Comparison of ENCODE assay signal across 14 cellular contexts in the genomic region with DNA sequence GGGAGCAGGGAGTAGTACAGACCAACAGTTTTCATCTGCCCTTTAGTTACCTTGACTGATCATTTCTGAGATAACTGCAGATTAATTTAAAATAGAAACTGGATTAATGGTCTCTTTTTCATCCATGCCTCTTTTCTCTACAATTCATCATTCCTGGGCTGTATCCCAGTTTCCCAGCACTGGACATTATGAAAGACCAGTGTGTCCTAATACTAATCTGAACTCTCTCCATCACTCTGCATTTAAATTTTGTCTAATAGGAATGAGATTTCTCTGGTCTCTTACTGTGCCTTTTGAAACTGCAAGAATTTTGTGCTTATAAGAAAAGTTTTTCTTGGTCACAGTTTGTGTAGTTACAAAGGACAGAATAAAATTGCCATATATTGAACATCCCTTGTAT. TPM values are rescaled to one million over a fixed set of nuclear protein-coding genes. Genes with fewer than 3 reads are reported as not detected.
DNase-seq lines count a peak whose midpoint lies in the region; ATAC-seq and TF ChIP-seq lines count a peak whose summit lies in the region.
"Had no signal": no experiment of that assay in that cellular context is flagged by ENCODE, and none has a peak within 500 bp of the region (broad histone marks: within the 10 kb centered on the region; RNA-seq: fewer than 3 reads in every experiment).

No MANE protein-coding gene starts in this region.

- TF ChIP-seq CTCF in MCF 10A (IDR thresholded peaks at IDR 0.05; ENCODE audit: unreplicated experiment), result no peak
- no peak for TF ChIP-seq CTCF in breast epithelium (IDR thresholded peaks at IDR 0.05)
- no peak for TF ChIP-seq CTCF in omental fat pad (IDR thresholded peaks at IDR 0.05)
- TF ChIP-seq CTCF in type B pancreatic cell (conservative IDR thresholded peaks at IDR 0.05), result no peak
- no peak for TF ChIP-seq CTCF in dorsolateral prefrontal cortex (IDR thresholded peaks at IDR 0.05 in 54 of 56, conservative IDR thresholded peaks at IDR 0.05 in 2 of 56; ENCODE audit: low read depth in 1 of 56, partially characterized antibody in 56 of 56)

- BruUV-seq in MCF 10A (replicated peaks; lab: Mats Ljungman, UMichigan), result no TSS peak

- H3K36me3 ChIP-seq in breast epithelium (no peaks in the 10 kb centered on the region), adipocyte (ENCODE audit: control insufficient read depth, insufficient read depth, low read length, severe bottlenecking) (peaks cover 7% of the 10 kb centered on the region)

- H3K9me3 Mint-ChIP-seq in MCF 10A (ENCODE audit: unreplicated experiment) (no peaks in the 10 kb centered on the region), type B pancreatic cell (peaks cover 8% of the 10 kb centered on the region)
- H3K9me3 Mint-ChIP-seq: CD4-positive, CD25-positive, alpha-beta regulatory T cell had no signal

- H3K36me3 Mint-ChIP-seq in MCF 10A (ENCODE audit: insufficient read depth, unreplicated experiment), result peaks cover 10% of the 10 kb centered on the region
- H3K36me3 Mint-ChIP-seq in type B pancreatic cell, result peaks cover 31% of the 10 kb centered on the region

- no peak for DNase-seq in MCF 10A (ENCODE audit: unreplicated experiment)
- DNase-seq in breast epithelium (ENCODE audit: low spot score in 2 of 2), result no peak
- DNase-seq in adipocyte (ENCODE audit: low read depth), result no peak
- DNase-seq in omental fat pad (ENCODE audit: low spot score), result no peak
- no peak for DNase-seq in type B pancreatic cell (ENCODE audit: extremely low spot score, unreplicated experiment)
- no peak for DNase-seq in erythroblast (lab: John Stamatoyannopoulos, UW)
- DNase-seq in dorsolateral prefrontal cortex, result no peak
- DNase-seq: CD4-positive, CD25-positive, alpha-beta regulatory T cell; DMS53; GF-D8 had no signal

- H3K27me3 Mint-ChIP-seq in MCF 10A (ENCODE audit: insufficient read depth, unreplicated experiment), result no peaks in the 10 kb centered on the region
- no peaks in the 10 kb centered on the region for H3K27me3 Mint-ChIP-seq in type B pancreatic cell
- H3K27me3 Mint-ChIP-seq: CD4-positive, CD25-positive, alpha-beta regulatory T cell had no signal

- POLR2A ChIA-PET in MCF 10A (lab: Yijun Ruan, JAX), result interaction anchor here (0.9 to 3.4 kb wide), 4 partner anchors 11 to 15 kb away, joined by 3 to 15 read pairs (median 6); a partner anchor contains a TSS

- no peak for TF ChIP-seq POLR2A in breast epithelium (IDR thresholded peaks at IDR 0.05)
- no peak for TF ChIP-seq POLR2A in erythroblast (IDR thresholded peaks at IDR 0.05; ENCODE audit: low read length)

- ATAC-seq in omental fat pad (ENCODE audit: low FRiP score) (peak; percentile 9), GM21717 (IDR thresholded peaks at IDR 0.05; ENCODE audit: unreplicated experiment) (no peak)
- ATAC-seq: HCT116 had no signal

- H3K4me1 Mint-ChIP-seq in MCF 10A (ENCODE audit: insufficient read depth, unreplicated experiment) (no peaks in the 10 kb centered on the region), type B pancreatic cell (ENCODE audit: unreplicated experiment) (peaks cover 25% of the 10 kb centered on the region)

- H3K4me3 Mint-ChIP-seq in MCF 10A (ENCODE audit: unreplicated experiment), result no peak overlapping the region
- H3K4me3 Mint-ChIP-seq in type B pancreatic cell, result no peak overlapping the region

- H3K27ac Mint-ChIP-seq in MCF 10A (ENCODE audit: low read depth, unreplicated experiment), result peak overlapping the region; percentile 12
- H3K27ac Mint-ChIP-seq in type B pancreatic cell, result peak overlapping the region; percentile 87

- H3K27ac ChIP-seq in breast epithelium, result no peak overlapping the region
- no peak overlapping the region for H3K27ac ChIP-seq in dorsolateral prefrontal cortex
- H3K27ac ChIP-seq: 22Rv1; BLaER1 treated with 17β-estradiol and CSF1 and Interleukin-3, amounts not matched to agents 10 nM and 100 nM had no signal

- H3K27me3 ChIP-seq in breast epithelium (no peaks in the 10 kb centered on the region), adipocyte (replicated peaks; ENCODE audit: control insufficient read depth, insufficient read depth, low read length) (no peaks in the 10 kb centered on the region), dorsolateral prefrontal cortex (no peaks in the 10 kb centered on the region)
- H3K27me3 ChIP-seq: BLaER1 treated with 17β-estradiol and CSF1 and Interleukin-3, amounts not matched to agents 10 nM and 100 nM had no signal

- CTCF ChIA-PET in MCF 10A (lab: Yijun Ruan, JAX), result interaction anchor here (1.0 to 1.8 kb wide), 3 partner anchors 21 to 119 kb away, joined by 3 to 6 read pairs (median 3); no protein-coding TSS in a partner anchor

- H3K4me1 ChIP-seq in breast epithelium (no peaks in the 10 kb centered on the region), adipocyte (ENCODE audit: control insufficient read depth, insufficient read depth, low read length) (peaks cover 54% of the 10 kb centered on the region)
- H3K4me1 ChIP-seq: BLaER1 treated with 17β-estradiol and CSF1 and Interleukin-3, amounts not matched to agents 10 nM and 100 nM had no signal

- intact Hi-C loops in MCF 10A (cut with micrococcal nuclease), result no loop called here
- intact Hi-C loops in breast epithelium (cut with DNase I; ENCODE audit: low total_unique reads), result no loop called here
- intact Hi-C loops in dorsolateral prefrontal cortex (cut with DNase I), result no loop called here

- H3K9me3 ChIP-seq in breast epithelium (no peaks in the 10 kb centered on the region), adipocyte (ENCODE audit: control insufficient read depth, low read length) (no peaks in the 10 kb centered on the region)

- H3K9ac ChIP-seq in adipocyte (ENCODE audit: low read length), result peak overlapping the region; percentile 53
- H3K9ac ChIP-seq: BLaER1 treated with 17β-estradiol and CSF1 and Interleukin-3, amounts not matched to agents 10 nM and 100 nM had no signal

- H3K4me3 ChIP-seq in breast epithelium, result no peak overlapping the region
- H3K4me3 ChIP-seq in adipocyte (ENCODE audit: low read length), result peak overlapping the region; percentile 55
- H3K4me3 ChIP-seq in dorsolateral prefrontal cortex, result no peak overlapping the region
- H3K4me3 ChIP-seq: BLaER1 treated with 17β-estradiol and CSF1 and Interleukin-3, amounts not matched to agents 10 nM and 100 nM had no signal

RNA-seq across cellular contexts. Expression of a gene that starts 12.7 kb away (rescaled TPM):
- total RNA-seq in MCF 10A (2022), result 12.0 and 16.2 TPM in 2 replicates
- total RNA-seq in breast epithelium, result 10 to 100 TPM in 2 of 3 donors, 1 to 10 TPM in 1; 7.5 to 15.1 (median 14.0) TPM
- 10 to 100 TPM in 2 of 4 donors, 1 to 10 TPM in 2; 4.6 to 11.8 (median 8.1) TPM for total RNA-seq in omental fat pad
- total RNA-seq in type B pancreatic cell (ENCODE audit: low replicate concordance), result 27.7 and 46.0 TPM in 2 replicates
- total RNA-seq in dorsolateral prefrontal cortex, result 10 to 100 TPM; 11.8 to 29.6 (median 17.7) TPM

RNA-seq across cellular contexts. Expression of a gene that starts 14.4 kb away (rescaled TPM):
- total RNA-seq in MCF 10A (2022) (39.8 and 49.8 TPM in 2 replicates), breast epithelium (10 to 100 TPM in 1 of 3 donors, 1 to 10 TPM in 2; 3.8 to 13.0 (median 9.5) TPM), omental fat pad (10 to 100 TPM in 2 of 4 donors, 1 to 10 TPM in 2; 5.8 to 10.9 (median 9.1) TPM), type B pancreatic cell (ENCODE audit: low replicate concordance) (18.3 and 22.6 TPM in 2 replicates), dorsolateral prefrontal cortex (10 to 100 TPM in 102 of 120 experiments, 1 to 10 TPM in 18; 7.0 to 20.9 (median 12.4) TPM)

RNA-seq across cellular contexts. Expression of a gene that starts 51.3 kb away (rescaled TPM):
- 30.2 and 36.5 TPM in 2 replicates for total RNA-seq in MCF 10A (2022)
- total RNA-seq in breast epithelium, result 10 to 100 TPM; 25.9 to 32.0 (median 31.5) TPM
- 10 to 100 TPM; 19.7 to 43.1 (median 31.0) TPM for total RNA-seq in omental fat pad
- total RNA-seq in type B pancreatic cell (ENCODE audit: low replicate concordance), result 62.7 and 79.6 TPM in 2 replicates
- total RNA-seq in dorsolateral prefrontal cortex, result 100 to 1,000 TPM; 200 to 387 (median 298) TPM
